ENCODE assay signal across 13 cellular contexts in the genomic region with DNA sequence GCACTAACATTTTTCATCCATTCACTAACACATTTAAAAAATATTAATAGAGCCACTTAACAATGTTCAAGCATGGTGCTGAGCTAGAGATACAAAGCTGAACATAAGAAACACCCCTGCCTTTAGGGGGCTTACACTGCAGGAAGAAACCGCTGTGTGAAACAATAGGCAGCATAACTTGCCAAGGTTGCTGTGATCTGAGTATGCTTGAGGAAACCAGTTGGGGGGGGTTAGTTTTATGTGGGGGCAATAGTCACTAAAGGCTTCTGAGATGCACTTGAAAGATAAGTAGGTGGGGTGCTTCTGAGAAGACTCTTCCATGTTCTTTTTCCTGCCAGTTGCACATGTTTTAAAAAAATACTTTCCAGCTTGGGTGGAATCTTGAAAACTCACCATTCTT. TPM values are rescaled to one million over a fixed set of nuclear protein-coding genes. Genes with fewer than 3 reads are reported as not detected.
A peak's percentile ranks its signal among the peaks of the same experiment; 100 is the strongest.
DNase-seq lines count a peak whose midpoint lies in the region; ATAC-seq and TF ChIP-seq lines count a peak whose summit lies in the region.
"Had no signal": no experiment of that assay in that cellular context is flagged by ENCODE, and none has a peak within 500 bp of the region (broad histone marks: within the 10 kb centered on the region; RNA-seq: fewer than 3 reads in every experiment).

No MANE protein-coding gene starts in this region.

- H3K36me3 ChIP-seq in left ventricle myocardium inferior = no peaks in the 10 kb centered on the region

- TF ChIP-seq CTCF in left ventricle myocardium inferior (IDR thresholded peaks at IDR 0.05; ENCODE audit: borderline replicate concordance) (no peak), glutamatergic neuron (IDR thresholded peaks at IDR 0.05; ENCODE audit: partially characterized antibody, unreplicated experiment) (no peak), type B pancreatic cell (conservative IDR thresholded peaks at IDR 0.05) (no peak), RWPE1 (conservative IDR thresholded peaks at IDR 0.05; ENCODE audit: low read depth) (no peak)

- peak overlapping the region; percentile 98 for H3K4me3 ChIP-seq in left ventricle myocardium inferior
- H3K4me3 ChIP-seq: testis had no signal

- ATAC-seq in T-cell (replicated peaks in 1 of 4) (no peak), esophagus mucosa (no peak)

- H3K27ac ChIP-seq in left ventricle myocardium inferior (replicated peaks) = peak overlapping the region; percentile 97
- no peak overlapping the region for H3K27ac ChIP-seq in RWPE1
- H3K27ac ChIP-seq: testis had no signal

- DNase-seq in left ventricle myocardium inferior = no peak
- DNase-seq in cardiac septum (ENCODE audit: low spot score) = no peak
- DNase-seq in T-cell = peak in 4 of 34 experiments; percentile 11 to 22 (median 16)
- no peak for DNase-seq in glutamatergic neuron
- DNase-seq in type B pancreatic cell (ENCODE audit: extremely low spot score, unreplicated experiment) = no peak
- DNase-seq in RWPE1 (ENCODE audit: low spot score) = no peak
- no peak for DNase-seq in GM19240 (ENCODE audit: insufficient read length, low spot score)
- DNase-seq: effector CD8-positive, alpha-beta T cell; NCI-H510A; occipital lobe; stimulated activated CD4-positive, alpha-beta T cell treated with anti-CD3 and anti-CD28 coated beads, Interleukin-2, amount 100 ng/mL, for 48 hours; testis had no signal

- no peaks in the 10 kb centered on the region for H3K27me3 ChIP-seq in left ventricle myocardium inferior (ENCODE audit: low read depth)
- H3K27me3 ChIP-seq: testis had no signal

- CTCF ChIA-PET in T-cell (lab: Charles Lee) (interaction anchor here in 1 of 2 donors (0.6 kb wide), 1 partner anchor 403 kb away, joined by 4 read pairs; no protein-coding TSS in a partner anchor), RWPE1 (lab: Yijun Ruan, JAX) (interaction anchor here (0.6 kb wide), 1 partner anchor 17 kb away, joined by 3 read pairs; no protein-coding TSS in a partner anchor)

- H3K4me1 ChIP-seq in left ventricle myocardium inferior = peaks cover 95% of the 10 kb centered on the region

- intact Hi-C loops in left ventricle myocardium inferior (cut with micrococcal nuclease) (no loop called here), cardiac septum (cut with DNase I) (no loop called here)

- H3K4me1 Mint-ChIP-seq in T-cell (peaks cover 79 to 82% (median 80%) of the 10 kb centered on the region in 3 donors), glutamatergic neuron (ENCODE audit: low read depth, unreplicated experiment) (peaks cover 52% of the 10 kb centered on the region), type B pancreatic cell (ENCODE audit: unreplicated experiment) (peaks cover 32% of the 10 kb centered on the region)

- no peaks in the 10 kb centered on the region for H3K27me3 Mint-ChIP-seq in T-cell
- H3K27me3 Mint-ChIP-seq in glutamatergic neuron (ENCODE audit: unreplicated experiment) = peaks cover 8% of the 10 kb centered on the region
- H3K27me3 Mint-ChIP-seq in type B pancreatic cell = peaks cover 4% of the 10 kb centered on the region

- H3K4me3 Mint-ChIP-seq in T-cell = peak overlapping the region; percentile 32 to 91 (median 44)
- peak overlapping the region; percentile 74 for H3K4me3 Mint-ChIP-seq in glutamatergic neuron (ENCODE audit: unreplicated experiment)
- peak overlapping the region; percentile 57 for H3K4me3 Mint-ChIP-seq in type B pancreatic cell

- H3K27ac Mint-ChIP-seq in T-cell = peak overlapping the region; percentile 37 to 66
- H3K27ac Mint-ChIP-seq in glutamatergic neuron (ENCODE audit: unreplicated experiment) = peak overlapping the region; percentile 67
- peak overlapping the region; percentile 23 for H3K27ac Mint-ChIP-seq in type B pancreatic cell

- H3K9me3 Mint-ChIP-seq in T-cell (no peaks in the 10 kb centered on the region), glutamatergic neuron (ENCODE audit: unreplicated experiment) (peaks cover 7% of the 10 kb centered on the region), type B pancreatic cell (no peaks in the 10 kb centered on the region)

- POLR2A ChIA-PET in T-cell (lab: Charles Lee) = interaction anchor here in 1 of 2 donors (0.6 kb wide), 1 partner anchor 379 kb away, joined by 6 read pairs; no protein-coding TSS in a partner anchor
- POLR2A ChIA-PET in RWPE1 (lab: Yijun Ruan, JAX; ENCODE audit: low non-redundant PET) = no interaction called here

- H3K36me3 Mint-ChIP-seq in T-cell = no peaks in the 10 kb centered on the region
- H3K36me3 Mint-ChIP-seq in glutamatergic neuron (ENCODE audit: unreplicated experiment) = no peaks in the 10 kb centered on the region
- peaks cover 3% of the 10 kb centered on the region for H3K36me3 Mint-ChIP-seq in type B pancreatic cell

- H3K9me3 ChIP-seq in left ventricle myocardium inferior (replicated peaks) = no peaks in the 10 kb centered on the region
- H3K9me3 ChIP-seq: testis had no signal

RNA-seq across cellular contexts. Expression of a gene that starts 2.8 kb away (rescaled TPM):
- 56.1 TPM for total RNA-seq in left ventricle myocardium inferior
- total RNA-seq in cardiac septum = 70.1 TPM
- 100 to 1,000 TPM; 119 to 148 (median 127) TPM for total RNA-seq in T-cell
- 171 TPM for total RNA-seq in glutamatergic neuron (ENCODE audit: unreplicated experiment)
- 92.1 and 105 TPM in 2 replicates for total RNA-seq in type B pancreatic cell (ENCODE audit: low replicate concordance)
- total RNA-seq in esophagus mucosa = 57.5 TPM

RNA-seq across cellular contexts. Expression of a gene that starts 29.5 kb away (rescaled TPM):
- total RNA-seq in left ventricle myocardium inferior (2.3 TPM), cardiac septum (0.73 TPM), T-cell (10 to 100 TPM; 19.9 to 40.4 (median 28.1) TPM), glutamatergic neuron (ENCODE audit: unreplicated experiment) (not detected), type B pancreatic cell (ENCODE audit: low replicate concordance) (not detected in 2 replicates), esophagus mucosa (1.4 TPM)
- total RNA-seq: occipital lobe had no signal
